Comparison of ENCODE assay signal across 1 cellular context in genomic region chr20:32761831-32762753, GRCh38.
TF ChIP-seq lines count a peak whose summit lies in the region.

Gene DNMT3B, plus strand, starts transcription at chr20:32762385. Its CDS starts 17,939 bp downstream, at chr20:32780324.

TF ChIP-seq in HEK293, 187 proteins besides CTCF, POLR2A, EP300 and RAD21 (continued from another document and continues in another):
- no peak for TF ChIP-seq OSR2 (tag by site-specific recombination; IDR thresholded peaks at IDR 0.05)
- peak; percentile 49 for TF ChIP-seq ZIC2 (tag by site-specific recombination; IDR thresholded peaks at IDR 0.05)
- 0 out of 2 replicates have a peak, but pooled peaks have one; percentile 51 for TF ChIP-seq HIC1 (tag by site-specific recombination; IDR thresholded peaks at IDR 0.05)
- peak; percentile 70; the same call in 1 of the 2 replicates for TF ChIP-seq ZNF133 (tag by site-specific recombination; IDR thresholded peaks at IDR 0.05)
- peak; percentile 16 for TF ChIP-seq ZBTB26 (tag by site-specific recombination; optimal IDR thresholded peaks at IDR 0.05)
- 0 out of 2 replicates have a peak, but pooled peaks have one; percentile 16 for TF ChIP-seq ZNF692 (tag by site-specific recombination; IDR thresholded peaks at IDR 0.05)
- TF ChIP-seq, protein P1, sequence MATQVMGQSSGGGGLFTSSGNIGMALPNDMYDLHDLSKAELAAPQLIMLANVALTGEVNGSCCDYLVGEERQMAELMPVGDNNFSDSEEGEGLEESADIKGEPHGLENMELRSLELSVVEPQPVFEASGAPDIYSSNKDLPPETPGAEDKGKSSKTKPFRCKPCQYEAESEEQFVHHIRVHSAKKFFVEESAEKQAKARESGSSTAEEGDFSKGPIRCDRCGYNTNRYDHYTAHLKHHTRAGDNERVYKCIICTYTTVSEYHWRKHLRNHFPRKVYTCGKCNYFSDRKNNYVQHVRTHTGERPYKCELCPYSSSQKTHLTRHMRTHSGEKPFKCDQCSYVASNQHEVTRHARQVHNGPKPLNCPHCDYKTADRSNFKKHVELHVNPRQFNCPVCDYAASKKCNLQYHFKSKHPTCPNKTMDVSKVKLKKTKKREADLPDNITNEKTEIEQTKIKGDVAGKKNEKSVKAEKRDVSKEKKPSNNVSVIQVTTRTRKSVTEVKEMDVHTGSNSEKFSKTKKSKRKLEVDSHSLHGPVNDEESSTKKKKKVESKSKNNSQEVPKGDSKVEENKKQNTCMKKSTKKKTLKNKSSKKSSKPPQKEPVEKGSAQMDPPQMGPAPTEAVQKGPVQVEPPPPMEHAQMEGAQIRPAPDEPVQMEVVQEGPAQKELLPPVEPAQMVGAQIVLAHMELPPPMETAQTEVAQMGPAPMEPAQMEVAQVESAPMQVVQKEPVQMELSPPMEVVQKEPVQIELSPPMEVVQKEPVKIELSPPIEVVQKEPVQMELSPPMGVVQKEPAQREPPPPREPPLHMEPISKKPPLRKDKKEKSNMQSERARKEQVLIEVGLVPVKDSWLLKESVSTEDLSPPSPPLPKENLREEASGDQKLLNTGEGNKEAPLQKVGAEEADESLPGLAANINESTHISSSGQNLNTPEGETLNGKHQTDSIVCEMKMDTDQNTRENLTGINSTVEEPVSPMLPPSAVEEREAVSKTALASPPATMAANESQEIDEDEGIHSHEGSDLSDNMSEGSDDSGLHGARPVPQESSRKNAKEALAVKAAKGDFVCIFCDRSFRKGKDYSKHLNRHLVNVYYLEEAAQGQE (tag by site-specific recombination; IDR thresholded peaks at IDR 0.05) = 0 out of 2 replicates have a peak, but pooled peaks have one; percentile 14
- TF ChIP-seq, protein P2, sequence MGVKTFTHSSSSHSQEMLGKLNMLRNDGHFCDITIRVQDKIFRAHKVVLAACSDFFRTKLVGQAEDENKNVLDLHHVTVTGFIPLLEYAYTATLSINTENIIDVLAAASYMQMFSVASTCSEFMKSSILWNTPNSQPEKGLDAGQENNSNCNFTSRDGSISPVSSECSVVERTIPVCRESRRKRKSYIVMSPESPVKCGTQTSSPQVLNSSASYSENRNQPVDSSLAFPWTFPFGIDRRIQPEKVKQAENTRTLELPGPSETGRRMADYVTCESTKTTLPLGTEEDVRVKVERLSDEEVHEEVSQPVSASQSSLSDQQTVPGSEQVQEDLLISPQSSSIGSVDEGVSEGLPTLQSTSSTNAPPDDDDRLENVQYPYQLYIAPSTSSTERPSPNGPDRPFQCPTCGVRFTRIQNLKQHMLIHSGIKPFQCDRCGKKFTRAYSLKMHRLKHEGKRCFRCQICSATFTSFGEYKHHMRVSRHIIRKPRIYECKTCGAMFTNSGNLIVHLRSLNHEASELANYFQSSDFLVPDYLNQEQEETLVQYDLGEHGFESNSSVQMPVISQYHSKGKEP (tag by site-specific recombination; IDR thresholded peaks at IDR 0.05) = 0 out of 2 replicates have a peak, but pooled peaks have one; percentile 13
- TF ChIP-seq, protein P3, sequence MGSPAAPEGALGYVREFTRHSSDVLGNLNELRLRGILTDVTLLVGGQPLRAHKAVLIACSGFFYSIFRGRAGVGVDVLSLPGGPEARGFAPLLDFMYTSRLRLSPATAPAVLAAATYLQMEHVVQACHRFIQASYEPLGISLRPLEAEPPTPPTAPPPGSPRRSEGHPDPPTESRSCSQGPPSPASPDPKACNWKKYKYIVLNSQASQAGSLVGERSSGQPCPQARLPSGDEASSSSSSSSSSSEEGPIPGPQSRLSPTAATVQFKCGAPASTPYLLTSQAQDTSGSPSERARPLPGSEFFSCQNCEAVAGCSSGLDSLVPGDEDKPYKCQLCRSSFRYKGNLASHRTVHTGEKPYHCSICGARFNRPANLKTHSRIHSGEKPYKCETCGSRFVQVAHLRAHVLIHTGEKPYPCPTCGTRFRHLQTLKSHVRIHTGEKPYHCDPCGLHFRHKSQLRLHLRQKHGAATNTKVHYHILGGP (tag by site-specific recombination; IDR thresholded peaks at IDR 0.05) = no peak
- TF ChIP-seq HOXD13 (CRISPR knock-in tag; IDR thresholded peaks at IDR 0.05; ENCODE audit: borderline replicate concordance) = no peak
- TF ChIP-seq ZNF398 (tag by site-specific recombination; IDR thresholded peaks at IDR 0.05) = 0 out of 2 replicates have a peak, but pooled peaks have one; percentile 36
- no peak for TF ChIP-seq ZNF350 (tag by site-specific recombination; IDR thresholded peaks at IDR 0.05)
- 0 out of 2 replicates have a peak, but pooled peaks have one; percentile 36 for TF ChIP-seq ZSCAN5A (tag by site-specific recombination; IDR thresholded peaks at IDR 0.05)
- peak; percentile 69 for TF ChIP-seq KLF1 (tag by site-specific recombination; IDR thresholded peaks at IDR 0.05)
- TF ChIP-seq ZNF146 (tag by site-specific recombination; IDR thresholded peaks at IDR 0.05) = peak; percentile 43; the same call in 1 of the 2 replicates
- TF ChIP-seq, protein P4, sequence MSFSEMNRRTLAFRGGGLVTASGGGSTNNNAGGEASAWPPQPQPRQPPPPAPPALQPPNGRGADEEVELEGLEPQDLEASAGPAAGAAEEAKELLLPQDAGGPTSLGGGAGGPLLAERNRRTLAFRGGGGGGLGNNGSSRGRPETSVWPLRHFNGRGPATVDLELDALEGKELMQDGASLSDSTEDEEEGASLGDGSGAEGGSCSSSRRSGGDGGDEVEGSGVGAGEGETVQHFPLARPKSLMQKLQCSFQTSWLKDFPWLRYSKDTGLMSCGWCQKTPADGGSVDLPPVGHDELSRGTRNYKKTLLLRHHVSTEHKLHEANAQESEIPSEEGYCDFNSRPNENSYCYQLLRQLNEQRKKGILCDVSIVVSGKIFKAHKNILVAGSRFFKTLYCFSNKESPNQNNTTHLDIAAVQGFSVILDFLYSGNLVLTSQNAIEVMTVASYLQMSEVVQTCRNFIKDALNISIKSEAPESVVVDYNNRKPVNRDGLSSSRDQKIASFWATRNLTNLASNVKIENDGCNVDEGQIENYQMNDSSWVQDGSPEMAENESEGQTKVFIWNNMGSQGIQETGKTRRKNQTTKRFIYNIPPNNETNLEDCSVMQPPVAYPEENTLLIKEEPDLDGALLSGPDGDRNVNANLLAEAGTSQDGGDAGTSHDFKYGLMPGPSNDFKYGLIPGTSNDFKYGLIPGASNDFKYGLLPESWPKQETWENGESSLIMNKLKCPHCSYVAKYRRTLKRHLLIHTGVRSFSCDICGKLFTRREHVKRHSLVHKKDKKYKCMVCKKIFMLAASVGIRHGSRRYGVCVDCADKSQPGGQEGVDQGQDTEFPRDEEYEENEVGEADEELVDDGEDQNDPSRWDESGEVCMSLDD (tag by site-specific recombination; IDR thresholded peaks at IDR 0.05) = peak; percentile 35; the same call in 1 of the 2 replicates
- TF ChIP-seq, protein P5, sequence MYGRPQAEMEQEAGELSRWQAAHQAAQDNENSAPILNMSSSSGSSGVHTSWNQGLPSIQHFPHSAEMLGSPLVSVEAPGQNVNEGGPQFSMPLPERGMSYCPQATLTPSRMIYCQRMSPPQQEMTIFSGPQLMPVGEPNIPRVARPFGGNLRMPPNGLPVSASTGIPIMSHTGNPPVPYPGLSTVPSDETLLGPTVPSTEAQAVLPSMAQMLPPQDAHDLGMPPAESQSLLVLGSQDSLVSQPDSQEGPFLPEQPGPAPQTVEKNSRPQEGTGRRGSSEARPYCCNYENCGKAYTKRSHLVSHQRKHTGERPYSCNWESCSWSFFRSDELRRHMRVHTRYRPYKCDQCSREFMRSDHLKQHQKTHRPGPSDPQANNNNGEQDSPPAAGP (tag by site-specific recombination; IDR thresholded peaks at IDR 0.05) = peak; percentile 80
- TF ChIP-seq ZNF394 (tag by site-specific recombination; IDR thresholded peaks at IDR 0.05; ENCODE audit: borderline replicate concordance) = peak; percentile 50; the same call in 1 of the 2 replicates
- TF ChIP-seq, protein P6, sequence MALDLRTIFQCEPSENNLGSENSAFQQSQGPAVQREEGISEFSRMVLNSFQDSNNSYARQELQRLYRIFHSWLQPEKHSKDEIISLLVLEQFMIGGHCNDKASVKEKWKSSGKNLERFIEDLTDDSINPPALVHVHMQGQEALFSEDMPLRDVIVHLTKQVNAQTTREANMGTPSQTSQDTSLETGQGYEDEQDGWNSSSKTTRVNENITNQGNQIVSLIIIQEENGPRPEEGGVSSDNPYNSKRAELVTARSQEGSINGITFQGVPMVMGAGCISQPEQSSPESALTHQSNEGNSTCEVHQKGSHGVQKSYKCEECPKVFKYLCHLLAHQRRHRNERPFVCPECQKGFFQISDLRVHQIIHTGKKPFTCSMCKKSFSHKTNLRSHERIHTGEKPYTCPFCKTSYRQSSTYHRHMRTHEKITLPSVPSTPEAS (tag by site-specific recombination; IDR thresholded peaks at IDR 0.05) = 0 out of 2 replicates have a peak, but pooled peaks have one; percentile 16
- peak; percentile 64; the same call in 1 of the 2 replicates for TF ChIP-seq ZNF596 (tag by site-specific recombination; IDR thresholded peaks at IDR 0.05)
- TF ChIP-seq ZNF654 (tag by site-specific recombination; IDR thresholded peaks at IDR 0.05; ENCODE audit: low read depth) = no peak
- TF ChIP-seq, protein P7, sequence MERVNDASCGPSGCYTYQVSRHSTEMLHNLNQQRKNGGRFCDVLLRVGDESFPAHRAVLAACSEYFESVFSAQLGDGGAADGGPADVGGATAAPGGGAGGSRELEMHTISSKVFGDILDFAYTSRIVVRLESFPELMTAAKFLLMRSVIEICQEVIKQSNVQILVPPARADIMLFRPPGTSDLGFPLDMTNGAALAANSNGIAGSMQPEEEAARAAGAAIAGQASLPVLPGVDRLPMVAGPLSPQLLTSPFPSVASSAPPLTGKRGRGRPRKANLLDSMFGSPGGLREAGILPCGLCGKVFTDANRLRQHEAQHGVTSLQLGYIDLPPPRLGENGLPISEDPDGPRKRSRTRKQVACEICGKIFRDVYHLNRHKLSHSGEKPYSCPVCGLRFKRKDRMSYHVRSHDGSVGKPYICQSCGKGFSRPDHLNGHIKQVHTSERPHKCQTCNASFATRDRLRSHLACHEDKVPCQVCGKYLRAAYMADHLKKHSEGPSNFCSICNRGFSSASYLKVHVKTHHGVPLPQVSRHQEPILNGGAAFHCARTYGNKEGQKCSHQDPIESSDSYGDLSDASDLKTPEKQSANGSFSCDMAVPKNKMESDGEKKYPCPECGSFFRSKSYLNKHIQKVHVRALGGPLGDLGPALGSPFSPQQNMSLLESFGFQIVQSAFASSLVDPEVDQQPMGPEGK (tag by site-specific recombination; IDR thresholded peaks at IDR 0.05) = peak; percentile 84
- TF ChIP-seq REPIN1 (tag by site-specific recombination; IDR thresholded peaks at IDR 0.05; ENCODE audit: low read depth) = peak; percentile 72; the same call in 1 of the 2 replicates
